8 cellular contexts compared by ENCODE assay signal in genomic region chr1:10494754-10495474, GRCh38. TPM values are rescaled to one million over a fixed set of nuclear protein-coding genes. Genes with fewer than 3 reads are reported as not detected.
A peak's percentile ranks its signal among the peaks of the same experiment; 100 is the strongest.
DNase-seq lines count a peak whose midpoint lies in the region; FAIRE-seq and TF ChIP-seq lines count a peak whose summit lies in the region.

No MANE protein-coding gene starts in this region.

- no peak overlapping the region for H4K12ac ChIP-seq in trophoblast cell (ENCODE audit: low read depth, low read length)

- TF ChIP-seq CTCF in tibial nerve (IDR thresholded peaks at IDR 0.05), result peak; percentile 91 to 94 (median 91)

- H3K27me3 Mint-ChIP-seq in activated naive CD4-positive, alpha-beta T cell treated with anti-CD3 and anti-CD28 coated beads, Interleukin-2, amount 10 ng/mL, durations not matched to agents 7 days and 5 days, result no peaks in the 10 kb centered on the region

- intact Hi-C loops in head of caudate nucleus (cut with DNase I), result no loop called here

- H3K27ac Mint-ChIP-seq in activated naive CD4-positive, alpha-beta T cell treated with anti-CD3 and anti-CD28 coated beads, Interleukin-2, amount 10 ng/mL, durations not matched to agents 7 days and 5 days, result peak overlapping the region; percentile 86

- H3K18ac ChIP-seq in trophoblast cell (ENCODE audit: low read length), result no peak overlapping the region

- H3K27me3 ChIP-seq in MG63 (no peaks in the 10 kb centered on the region), trophoblast cell (ENCODE audit: insufficient read depth, low read length) (no peaks in the 10 kb centered on the region), tibial nerve (no peaks in the 10 kb centered on the region)

- no peak overlapping the region for H3K4me2 ChIP-seq in trophoblast cell (ENCODE audit: low read length)

- no peaks in the 10 kb centered on the region for H3K9me3 Mint-ChIP-seq in activated naive CD4-positive, alpha-beta T cell treated with anti-CD3 and anti-CD28 coated beads, Interleukin-2, amount 10 ng/mL, durations not matched to agents 7 days and 5 days

- H3K79me1 ChIP-seq in trophoblast cell (ENCODE audit: low read length), result no peaks in the 10 kb centered on the region

- H4K8ac ChIP-seq in trophoblast cell (ENCODE audit: low read depth, low read length), result peak overlapping the region; percentile 44

- no peak overlapping the region for H2BK5ac ChIP-seq in trophoblast cell (ENCODE audit: low read depth, low read length, poor library complexity)

- peaks cover 11% of the 10 kb centered on the region for H3K36me3 ChIP-seq in MG63
- peaks cover 8 to 9% of the 10 kb centered on the region in 2 experiments for H3K36me3 ChIP-seq in trophoblast cell (ENCODE audit: control insufficient read depth in 1 of 2, insufficient read depth in 2 of 2, low read length in 2 of 2)
- peaks cover 0 to 5% (median 0%) of the 10 kb centered on the region in 3 donors for H3K36me3 ChIP-seq in tibial nerve

- in situ Hi-C loops in SK-MEL-5 (cut with HindIII; ENCODE audit: low pct_unique_long_range_greater_than_20kb, low sequenced_read_pairs), result no loop called here

- H3K27ac ChIP-seq in trophoblast cell (ENCODE audit: low read depth, low read length), result no peak overlapping the region
- H3K27ac ChIP-seq in tibial nerve, result peak overlapping the region in 3 of 4 donors; percentile 45 to 66 (median 48)

- H3K4me3 Mint-ChIP-seq in activated naive CD4-positive, alpha-beta T cell treated with anti-CD3 and anti-CD28 coated beads, Interleukin-2, amount 10 ng/mL, durations not matched to agents 7 days and 5 days, result peak overlapping the region; percentile 70

- no peak overlapping the region for H2AFZ ChIP-seq in trophoblast cell (ENCODE audit: insufficient read depth, low read length, poor library complexity)

- H3K4me1 ChIP-seq in trophoblast cell (ENCODE audit: control insufficient read depth in 1 of 2, insufficient read depth in 2 of 2, low read length in 2 of 2) (peaks cover 2 to 5% of the 10 kb centered on the region in 2 experiments), tibial nerve (peaks cover 0 to 14% (median 10%) of the 10 kb centered on the region in 4 donors)

- H3K36me3 Mint-ChIP-seq in activated naive CD4-positive, alpha-beta T cell treated with anti-CD3 and anti-CD28 coated beads, Interleukin-2, amount 10 ng/mL, durations not matched to agents 7 days and 5 days, result peaks cover 14% of the 10 kb centered on the region

- no peak overlapping the region for H3K9ac ChIP-seq in trophoblast cell (ENCODE audit: low read length)

- H2BK120ac ChIP-seq in trophoblast cell (ENCODE audit: insufficient read depth, low read length, poor library complexity), result no peak overlapping the region

- DNase-seq in H54 (ENCODE audit: insufficient read length, low spot score) (peak; percentile 40), MG63 (peak; percentile 39), SK-MEL-5 (ENCODE audit: low read depth, low spot score) (peak; percentile 67), head of caudate nucleus (peak; percentile 48 to 93 (median 83)), trophoblast cell (peak; percentile 67 to 88), tibial nerve (ENCODE audit: low spot score in 2 of 2) (peak; percentile 37 to 74)
- DNase-seq in activated naive CD4-positive, alpha-beta T cell treated with anti-CD3 and anti-CD28 coated beads, Interleukin-2, amount 10 ng/mL, durations not matched to agents 7 days and 5 days, result peak; percentile 87

- no peak overlapping the region for H3K14ac ChIP-seq in trophoblast cell (ENCODE audit: low read length)

- no peak overlapping the region for H4K91ac ChIP-seq in trophoblast cell (ENCODE audit: low read depth, low read length)

- CTCF ChIA-PET in activated naive CD4-positive, alpha-beta T cell treated with anti-CD3 and anti-CD28 coated beads, Interleukin-2, amount 10 ng/mL, durations not matched to agents 7 days and 5 days (lab: Charles Lee), result interaction anchor here (0.6 to 8.2 kb wide), 34 partner anchors 9 to 544 kb away, joined by 3 to 106 read pairs (median 4); partner anchors contain the start of genes CENPS and PEX14

- H3K4me3 ChIP-seq in MG63, result no peak overlapping the region
- H3K4me3 ChIP-seq in trophoblast cell (ENCODE audit: low read depth, low read length), result no peak overlapping the region
- peak overlapping the region; percentile 18 to 34 (median 23) for H3K4me3 ChIP-seq in tibial nerve

- no peaks in the 10 kb centered on the region for H3K79me2 ChIP-seq in trophoblast cell (ENCODE audit: control insufficient read depth, insufficient read depth, low read length, poor library complexity)

- H3K4me1 Mint-ChIP-seq in activated naive CD4-positive, alpha-beta T cell treated with anti-CD3 and anti-CD28 coated beads, Interleukin-2, amount 10 ng/mL, durations not matched to agents 7 days and 5 days, result peaks cover 50% of the 10 kb centered on the region

- TF ChIP-seq EP300 in tibial nerve (IDR thresholded peaks at IDR 0.05), result no peak

- no peak for TF ChIP-seq POLR2A in H54 (IDR thresholded peaks at IDR 0.05; ENCODE audit: low read depth, low read length)
- no peak for TF ChIP-seq POLR2A in tibial nerve (IDR thresholded peaks at IDR 0.05)

- no peak overlapping the region for H3K23ac ChIP-seq in trophoblast cell (ENCODE audit: low read length)

- H3K9me3 ChIP-seq in MG63 (no peaks in the 10 kb centered on the region), trophoblast cell (ENCODE audit: insufficient read depth, low read depth, low read length) (no peaks in the 10 kb centered on the region), tibial nerve (no peaks in the 10 kb centered on the region)

- no peak overlapping the region for H2AK5ac ChIP-seq in trophoblast cell (ENCODE audit: low read length)

- FAIRE-seq in G401.6 (lab: Jason Lieb, UNC), result peak; percentile 90
- peak; percentile 20 for FAIRE-seq in H54 (lab: Jason Lieb, UNC)

- H2BK12ac ChIP-seq in trophoblast cell (ENCODE audit: low read length), result no peak overlapping the region

- no CpG with 5 or more reads among the region's 15 CpGs for whole genome bisulfite sequencing in trophoblast cell (ENCODE audit: extremely low coverage, insufficient coverage, insufficient read length)
- 4% methylated on average over 15 of the region's 15 CpGs for WGBS in tibial nerve, 2 donors

- peak overlapping the region; percentile 49 for H3K4ac ChIP-seq in trophoblast cell (ENCODE audit: low read depth, low read length)

RNA-seq across cellular contexts. Expression of gene PEX14, which starts 20.2 kb away (rescaled TPM):
- 15.4 and 21.5 TPM in 2 replicates for total RNA-seq in MG63 (2014; rRNA removed; shearing (Covaris generic); ENCODE audit: low replicate concordance)
- 9.7 and 14.4 TPM in 2 replicates for total RNA-seq in SK-MEL-5 (2014; rRNA removed; shearing (Covaris generic))
- 13.1 and 13.3 TPM in 2 replicates for polyA plus RNA-seq in SK-MEL-5 (2015; cell fraction: cytosol; rRNA removed)
- 9.3 and 12.1 TPM in 2 replicates for polyA plus RNA-seq in SK-MEL-5 (2015; cell fraction: nucleus; rRNA removed)
- 19.2 and 19.5 TPM in 2 replicates for polyA plus RNA-seq in trophoblast cell (2013)
- 10 to 100 TPM; 14.4 to 21.8 (median 18.2) TPM for total RNA-seq in tibial nerve

RNA-seq across cellular contexts. Expression of gene DFFA, which starts 22.6 kb away (rescaled TPM):
- total RNA-seq in MG63 (2014; rRNA removed; shearing (Covaris generic); ENCODE audit: low replicate concordance), result 36.7 and 51.9 TPM in 2 replicates
- total RNA-seq in SK-MEL-5 (2014; rRNA removed; shearing (Covaris generic)), result 43.1 and 43.9 TPM in 2 replicates
- 35.5 and 39.7 TPM in 2 replicates for polyA plus RNA-seq in SK-MEL-5 (2015; cell fraction: cytosol; rRNA removed)
- 10.5 and 10.6 TPM in 2 replicates for polyA plus RNA-seq in SK-MEL-5 (2015; cell fraction: nucleus; rRNA removed)
- polyA plus RNA-seq in trophoblast cell (2013), result 37.3 and 37.9 TPM in 2 replicates
- 10 to 100 TPM; 14.9 to 19.5 (median 18.9) TPM for total RNA-seq in tibial nerve

RNA-seq across cellular contexts. Expression of gene CORT, which starts 45.1 kb away (rescaled TPM):
- total RNA-seq in MG63 (2014; rRNA removed; shearing (Covaris generic); ENCODE audit: low replicate concordance), result 0.33 TPM in 1 of 2 replicates, not detected in the other
- total RNA-seq in SK-MEL-5 (2014; rRNA removed; shearing (Covaris generic)), result not detected in 2 replicates
- polyA plus RNA-seq in SK-MEL-5 (2015; cell fraction: cytosol; rRNA removed), result 0.20 TPM in 1 of 2 replicates, not detected in the other
- polyA plus RNA-seq in SK-MEL-5 (2015; cell fraction: nucleus; rRNA removed), result 2.4 TPM in 1 of 2 replicates, not detected in the other
- 0.26 and 0.40 TPM in 2 replicates for polyA plus RNA-seq in trophoblast cell (2013)
- 1 to 10 TPM in 1 of 4 donors, not detected in 3; 1.7 TPM for total RNA-seq in tibial nerve

Comparison
In these comparisons a context has a peak if more than half of its experiments do, and no peak if none do; other contexts are left out.
1. H3K4me3 ChIP-seq: peak in tibial nerve (4 of 4); none in MG63 (single experiment) and trophoblast cell (single experiment).
2. Peak in every context shown above with its lines, with median percentiles within 50 percentile points of each other: DNase-seq.